8 cellular contexts compared by ENCODE assay signal in the genomic region with DNA sequence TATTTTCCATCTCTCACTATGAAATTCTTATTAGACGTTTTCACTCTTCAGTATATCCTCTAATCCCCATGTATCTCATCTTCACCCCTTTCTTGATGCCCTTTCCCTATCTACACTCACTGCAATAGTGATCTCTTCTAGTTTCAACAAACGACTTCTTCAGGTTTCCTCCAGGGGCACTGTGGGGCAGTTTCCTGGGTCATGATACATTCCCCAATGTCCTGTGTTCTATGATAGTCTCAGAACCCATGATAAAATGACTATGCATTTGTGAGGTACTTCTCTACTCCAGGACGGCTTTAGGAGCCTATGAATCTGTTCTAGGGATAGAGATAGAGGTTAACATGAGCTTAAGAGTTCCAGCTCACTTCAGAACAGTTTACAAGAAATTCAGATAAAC.
DNase-seq lines count a peak whose midpoint lies in the region; ATAC-seq, FAIRE-seq and TF ChIP-seq lines count a peak whose summit lies in the region.

No MANE protein-coding gene starts in this region.

- no peak for TF ChIP-seq EP300 in tibial nerve (IDR thresholded peaks at IDR 0.05)

- no peaks in the 10 kb centered on the region for H3K9me3 Mint-ChIP-seq in H9

- H3K56ac ChIP-seq in H9 (ENCODE audit: insufficient read length, low read depth, low read length) = no peak overlapping the region

- ATAC-seq in GM18861 (IDR thresholded peaks at IDR 0.05; ENCODE audit: unreplicated experiment) (no peak), GM18519 (IDR thresholded peaks at IDR 0.05; ENCODE audit: low FRiP score, unreplicated experiment) (no peak)

- H2BK20ac ChIP-seq in H9 (ENCODE audit: low read depth, low read length, poor library complexity, severe bottlenecking) = no peak overlapping the region

- H3K9ac ChIP-seq in H9 (ENCODE audit: extremely low read depth, insufficient read length, low read length) = no peak overlapping the region

- H2BK120ac ChIP-seq in H9 (ENCODE audit: low read depth, low read length, poor library complexity, severe bottlenecking) = no peak overlapping the region

- no peak for FAIRE-seq in RCC 7860 (lab: Jason Lieb, UNC)

- no peak overlapping the region for H3K4me3 Mint-ChIP-seq in H9

- H3K79me2 ChIP-seq in H9 (ENCODE audit: insufficient read depth, low read length) = no peaks in the 10 kb centered on the region

- H3K4me3 ChIP-seq in tibial nerve = no peak overlapping the region

- H3K27me3 ChIP-seq in H9 (ENCODE audit: insufficient read depth, low read length) (no peaks in the 10 kb centered on the region), tibial nerve (no peaks in the 10 kb centered on the region)

- DNase-seq in Caki2 (ENCODE audit: low read depth) (peak; percentile 27), H9 (peak; percentile 58), RCC 7860 (ENCODE audit: low spot score) (peak; percentile 6), foreskin melanocyte (peak; percentile 15), tibial nerve (ENCODE audit: low spot score in 2 of 2) (no peak), NCI-H2227 treated with DMSO at 0.1 percent for 48 hours (lab: John Stamatoyannopoulos, UW) (no peak)

- TF ChIP-seq CTCF in H9 (conservative IDR thresholded peaks at IDR 0.05) = peak; percentile 71
- TF ChIP-seq CTCF in tibial nerve (IDR thresholded peaks at IDR 0.05) = peak in 2 of 5 experiments; percentile 11 to 12

- no peaks in the 10 kb centered on the region for H3K9me3 ChIP-seq in H9 (ENCODE audit: control insufficient read depth, low read depth, low read length)
- H3K9me3 ChIP-seq in tibial nerve = no peaks in the 10 kb centered on the region

- no peaks in the 10 kb centered on the region for H3K23me2 ChIP-seq in H9 (ENCODE audit: insufficient read length, low read depth, low read length, poor library complexity, severe bottlenecking)

- no peak overlapping the region for H3K4me2 ChIP-seq in H9 (ENCODE audit: insufficient read depth, insufficient read length, low read length)

- H3K36me3 ChIP-seq in tibial nerve = no peaks in the 10 kb centered on the region

- no peak overlapping the region for H4K8ac ChIP-seq in H9 (replicated peaks; ENCODE audit: insufficient read length, low read depth, low read length)

- H3K79me1 ChIP-seq in H9 (ENCODE audit: insufficient read depth, low read depth, low read length, poor library complexity, severe bottlenecking) = no peaks in the 10 kb centered on the region

- no peak overlapping the region for H3K4ac ChIP-seq in H9 (ENCODE audit: low read depth, low read length)

- no peaks in the 10 kb centered on the region for H3K4me1 ChIP-seq in H9 (ENCODE audit: insufficient read depth, low read length)
- H3K4me1 ChIP-seq in tibial nerve = peaks cover 0 to 14% (median 0%) of the 10 kb centered on the region in 4 donors

- no peak overlapping the region for H3K14ac ChIP-seq in H9 (ENCODE audit: insufficient read depth, low read length)

- H2AFZ ChIP-seq in H9 (ENCODE audit: low read length) = no peak overlapping the region

- H3K27ac ChIP-seq in H9 (ENCODE audit: insufficient read length, low read depth, low read length) = no peak overlapping the region
- no peak overlapping the region for H3K27ac ChIP-seq in tibial nerve

- no peaks in the 10 kb centered on the region for H4K20me1 ChIP-seq in H9 (ENCODE audit: control insufficient read depth, insufficient read depth, insufficient read length)

- TF ChIP-seq POLR2A in tibial nerve (IDR thresholded peaks at IDR 0.05) = no peak

- H2BK12ac ChIP-seq in H9 (ENCODE audit: insufficient read length, low read depth, low read length) = no peak overlapping the region

- no peaks in the 10 kb centered on the region for H3K36me3 Mint-ChIP-seq in H9 (ENCODE audit: insufficient read depth in 1 of 3, low read depth in 3 of 3)

- in situ Hi-C loops in Caki2 (cut with HindIII; ENCODE audit: low pct_unique_long_range_greater_than_20kb, low sequenced_read_pairs) = no loop called here

- H3K27ac Mint-ChIP-seq in H9 = no peak overlapping the region

- no peak overlapping the region for H3K18ac ChIP-seq in H9 (ENCODE audit: insufficient read length, low read depth, low read length)

- WGBS in H9 (ENCODE audit: extremely low coverage, insufficient read length, low lambda C conversion rate) = no CpG with 5 or more reads among the region's 3 CpGs
- WGBS in tibial nerve, 2 donors = 64 to 65% methylated on average over 3 of the region's 3 CpGs

- no peak overlapping the region for H3T11ph ChIP-seq in H9 (ENCODE audit: low read length)

- peaks cover 0 to 3% of the 10 kb centered on the region in 2 experiments; a peak in 1 of 4 replicates for H3K4me1 Mint-ChIP-seq in H9

- no peaks in the 10 kb centered on the region for H3K27me3 Mint-ChIP-seq in H9 (ENCODE audit: low read depth)

- no peak overlapping the region for H4K91ac ChIP-seq in H9 (ENCODE audit: insufficient read length, low read depth, low read length)

- H3K23ac ChIP-seq in H9 (ENCODE audit: insufficient read length, low read depth, low read length) = no peak overlapping the region

- H2BK5ac ChIP-seq in H9 (ENCODE audit: insufficient read length, low read length) = no peak overlapping the region

- H2AK5ac ChIP-seq in H9 (ENCODE audit: insufficient read length, low read length) = no peak overlapping the region

- H4K5ac ChIP-seq in H9 (ENCODE audit: insufficient read length, low read depth, low read length) = no peak overlapping the region

- no peak overlapping the region for H2BK15ac ChIP-seq in H9 (ENCODE audit: low read depth, low read length)

Comparison
In these comparisons a context has a peak if more than half of its experiments do, and no peak if none do; other contexts are left out.
1. DNase-seq: peak in Caki2 (single experiment), H9 (single experiment), RCC 7860 (single experiment) and foreskin melanocyte (single experiment); none in tibial nerve (0 of 2) and NCI-H2227 treated with DMSO at 0.1 percent for 48 hours (single experiment).